8 cellular contexts compared by ENCODE assay signal in the genomic region with DNA sequence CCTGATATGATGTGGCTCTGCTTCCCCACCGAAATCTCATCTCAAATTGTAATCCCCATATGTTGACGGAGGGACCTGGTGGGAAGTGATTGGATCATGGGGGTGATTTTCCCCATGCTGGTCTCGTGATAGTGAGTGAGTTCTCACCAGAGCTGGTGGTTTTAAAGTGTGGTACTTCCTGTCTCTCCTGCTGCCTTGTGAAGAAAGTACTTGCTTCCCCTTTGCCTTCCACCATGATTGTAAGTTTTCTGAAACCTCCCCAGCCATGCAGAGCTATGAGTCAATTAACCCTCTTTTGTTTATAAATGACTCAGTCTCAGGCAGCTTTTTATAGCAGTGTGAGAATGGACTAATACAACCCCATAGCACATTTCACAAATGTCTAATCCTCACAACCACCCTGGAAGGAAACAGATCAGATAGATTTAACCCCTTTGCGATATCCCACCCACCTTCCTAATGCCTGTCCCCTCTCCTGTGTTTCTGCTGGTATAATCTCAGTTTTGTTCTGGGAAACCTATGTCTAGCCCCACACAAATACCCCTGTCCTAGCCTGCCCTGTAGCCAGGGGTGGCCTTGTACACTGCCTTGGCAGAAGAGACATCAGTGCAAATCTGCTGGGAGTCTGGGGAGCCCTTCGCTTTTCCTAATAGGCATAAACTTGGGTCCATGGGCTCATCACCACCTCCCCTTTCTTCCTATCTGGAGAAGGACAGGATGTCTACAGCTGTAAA.
DNase-seq lines count a peak whose midpoint lies in the region; ATAC-seq and TF ChIP-seq lines count a peak whose summit lies in the region.

No MANE protein-coding gene starts in this region.

- H3K27ac ChIP-seq in SK-N-SH (ENCODE audit: low read depth in 2 of 2, low read length in 1 of 2) = peak overlapping the region in 1 of 2 experiments; percentile 94; a peak in 2 of 4 replicates
- H3K27ac ChIP-seq in uterus = peak overlapping the region; percentile 83 to 86
- no peak overlapping the region for H3K27ac ChIP-seq in gastrocnemius medialis

- no peaks in the 10 kb centered on the region for H3K36me3 ChIP-seq in SK-N-SH (replicated peaks in 1 of 2; ENCODE audit: control insufficient read depth in 1 of 2, insufficient read depth in 2 of 2, low read length in 1 of 2)
- no peaks in the 10 kb centered on the region for H3K36me3 ChIP-seq in uterus
- no peaks in the 10 kb centered on the region for H3K36me3 ChIP-seq in gastrocnemius medialis

- in situ Hi-C loops in ACHN (cut with HindIII; ENCODE audit: low pct_ligation_motif_present, low pct_unique_long_range_greater_than_20kb, low sequenced_read_pairs) (no loop called here), gastrocnemius medialis (cut with MboI; ENCODE audit: low sequenced_read_pairs in 4 of 4) (loop anchor here in 1 of 4 donors (25.0 kb wide), 1 partner anchor 388 kb away; no protein-coding TSS in a partner anchor)

- TF ChIP-seq CTCF in SK-N-SH (IDR thresholded peaks at IDR 0.05) (no peak), foreskin fibroblast (IDR thresholded peaks at IDR 0.05; ENCODE audit: low read depth, low read length) (no peak), uterus (IDR thresholded peaks at IDR 0.05) (no peak), gastrocnemius medialis (IDR thresholded peaks at IDR 0.05 in 4 of 5, conservative IDR thresholded peaks at IDR 0.05 in 1 of 5) (no peak)

- H3K9me2 ChIP-seq in SK-N-SH = no peaks in the 10 kb centered on the region

- peak overlapping the region; percentile 69 for H3K9ac ChIP-seq in SK-N-SH

- TF ChIP-seq EP300 in SK-N-SH (IDR thresholded peaks at IDR 0.05; ENCODE audit: borderline replicate concordance in 1 of 2, low read depth in 1 of 2, low read length in 1 of 2) = no peak

- 65% methylated on average over 4 of the region's 5 CpGs for whole genome bisulfite sequencing in SK-N-SH (ENCODE audit: low lambda C conversion rate)

- no peaks in the 10 kb centered on the region for H3K79me2 ChIP-seq in SK-N-SH (ENCODE audit: insufficient read depth)

- TF ChIP-seq POLR2A in uterus (IDR thresholded peaks at IDR 0.05) (no peak), gastrocnemius medialis (IDR thresholded peaks at IDR 0.05) (no peak)

- POLR2A ChIA-PET in SK-N-SH (lab: Yijun Ruan, JAX) = no interaction called here

- CTCF ChIA-PET in SK-N-SH (lab: Yijun Ruan, JAX) = interaction anchor here (0.5 to 4.3 kb wide), 2 partner anchors 13 to 23 kb away, joined by 3 to 28 read pairs; no protein-coding TSS in a partner anchor

- H3K4me1 ChIP-seq in SK-N-SH (ENCODE audit: control insufficient read depth in 1 of 2, insufficient read depth in 2 of 2, low read depth in 1 of 2, low read length in 1 of 2) (peaks cover 3 to 16% of the 10 kb centered on the region in 2 experiments; a peak in 3 of 4 replicates), uterus (peaks cover 20 to 25% of the 10 kb centered on the region in 2 donors), gastrocnemius medialis (peaks cover under 1 to 5% of the 10 kb centered on the region in 2 donors)

- H3K9me3 ChIP-seq in SK-N-SH = no peaks in the 10 kb centered on the region
- H3K9me3 ChIP-seq in uterus = no peaks in the 10 kb centered on the region
- no peaks in the 10 kb centered on the region for H3K9me3 ChIP-seq in gastrocnemius medialis

- no peak for TF ChIP-seq RAD21 in SK-N-SH (IDR thresholded peaks at IDR 0.05; ENCODE audit: low read length)

- peak overlapping the region; percentile 96 for H2AFZ ChIP-seq in SK-N-SH (ENCODE audit: low read depth)

- peak; percentile 92 for ATAC-seq in GM18909 (IDR thresholded peaks at IDR 0.05; ENCODE audit: poor library complexity, unreplicated experiment)
- ATAC-seq in HG03097 (IDR thresholded peaks at IDR 0.05; ENCODE audit: low FRiP score, unreplicated experiment) = peak; percentile 88
- no peak for ATAC-seq in gastrocnemius medialis

- no peaks in the 10 kb centered on the region for H3K27me3 ChIP-seq in SK-N-SH (ENCODE audit: insufficient read depth)
- no peaks in the 10 kb centered on the region for H3K27me3 ChIP-seq in uterus
- peaks cover 0 to 2% (median 0%) of the 10 kb centered on the region in 3 donors for H3K27me3 ChIP-seq in gastrocnemius medialis

- peak overlapping the region; percentile 55; the same call in 1 of the 2 replicates for H3K4me2 ChIP-seq in SK-N-SH

- intact Hi-C loops in uterus (cut with DNase I; ENCODE audit: low total_unique reads) = no loop called here
- intact Hi-C loops in gastrocnemius medialis (cut with DNase I; ENCODE audit: low total_unique reads) = no loop called here

- H3K4me3 ChIP-seq in SK-N-SH (ENCODE audit: low read depth in 2 of 2, low read length in 1 of 2) (no peak overlapping the region), foreskin fibroblast (ENCODE audit: low read depth in 1 of 2, low read length in 2 of 2) (no peak overlapping the region), uterus (no peak overlapping the region), gastrocnemius medialis (no peak overlapping the region)

- DNase-seq in ACHN (peak; percentile 43), SK-N-SH (no peak), foreskin fibroblast (peak; percentile 76 to 84), uterus (no peak), activated gamma-delta T cell treated with Interleukin-2 at 50 U/mL for 16 hours (no peak), gastrocnemius medialis (no peak)

- no peaks in the 10 kb centered on the region for H3F3A ChIP-seq in SK-N-SH (replicated peaks; ENCODE audit: insufficient read depth)

- H4K20me1 ChIP-seq in SK-N-SH (ENCODE audit: insufficient read depth) = no peaks in the 10 kb centered on the region

TF ChIP-seq in SK-N-SH, 30 proteins besides CTCF, POLR2A, EP300 and RAD21:
- no peak for TF ChIP-seq TCF12 (IDR thresholded peaks at IDR 0.05)
- TF ChIP-seq YY1 (IDR thresholded peaks at IDR 0.05; ENCODE audit: low read depth) = 0 out of 2 replicates have a peak, but pooled peaks have one; percentile 37
- TF ChIP-seq MAX (IDR thresholded peaks at IDR 0.05; ENCODE audit: low read depth) = no peak
- TF ChIP-seq, protein P1, sequence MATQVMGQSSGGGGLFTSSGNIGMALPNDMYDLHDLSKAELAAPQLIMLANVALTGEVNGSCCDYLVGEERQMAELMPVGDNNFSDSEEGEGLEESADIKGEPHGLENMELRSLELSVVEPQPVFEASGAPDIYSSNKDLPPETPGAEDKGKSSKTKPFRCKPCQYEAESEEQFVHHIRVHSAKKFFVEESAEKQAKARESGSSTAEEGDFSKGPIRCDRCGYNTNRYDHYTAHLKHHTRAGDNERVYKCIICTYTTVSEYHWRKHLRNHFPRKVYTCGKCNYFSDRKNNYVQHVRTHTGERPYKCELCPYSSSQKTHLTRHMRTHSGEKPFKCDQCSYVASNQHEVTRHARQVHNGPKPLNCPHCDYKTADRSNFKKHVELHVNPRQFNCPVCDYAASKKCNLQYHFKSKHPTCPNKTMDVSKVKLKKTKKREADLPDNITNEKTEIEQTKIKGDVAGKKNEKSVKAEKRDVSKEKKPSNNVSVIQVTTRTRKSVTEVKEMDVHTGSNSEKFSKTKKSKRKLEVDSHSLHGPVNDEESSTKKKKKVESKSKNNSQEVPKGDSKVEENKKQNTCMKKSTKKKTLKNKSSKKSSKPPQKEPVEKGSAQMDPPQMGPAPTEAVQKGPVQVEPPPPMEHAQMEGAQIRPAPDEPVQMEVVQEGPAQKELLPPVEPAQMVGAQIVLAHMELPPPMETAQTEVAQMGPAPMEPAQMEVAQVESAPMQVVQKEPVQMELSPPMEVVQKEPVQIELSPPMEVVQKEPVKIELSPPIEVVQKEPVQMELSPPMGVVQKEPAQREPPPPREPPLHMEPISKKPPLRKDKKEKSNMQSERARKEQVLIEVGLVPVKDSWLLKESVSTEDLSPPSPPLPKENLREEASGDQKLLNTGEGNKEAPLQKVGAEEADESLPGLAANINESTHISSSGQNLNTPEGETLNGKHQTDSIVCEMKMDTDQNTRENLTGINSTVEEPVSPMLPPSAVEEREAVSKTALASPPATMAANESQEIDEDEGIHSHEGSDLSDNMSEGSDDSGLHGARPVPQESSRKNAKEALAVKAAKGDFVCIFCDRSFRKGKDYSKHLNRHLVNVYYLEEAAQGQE (IDR thresholded peaks at IDR 0.05; ENCODE audit: low read depth, low read length) = no peak
- 0 out of 2 replicates have a peak, but pooled peaks have one; percentile 21 for TF ChIP-seq TAF1 (IDR thresholded peaks at IDR 0.05; ENCODE audit: borderline replicate concordance, low read depth, low read length)
- TF ChIP-seq, protein P2, sequence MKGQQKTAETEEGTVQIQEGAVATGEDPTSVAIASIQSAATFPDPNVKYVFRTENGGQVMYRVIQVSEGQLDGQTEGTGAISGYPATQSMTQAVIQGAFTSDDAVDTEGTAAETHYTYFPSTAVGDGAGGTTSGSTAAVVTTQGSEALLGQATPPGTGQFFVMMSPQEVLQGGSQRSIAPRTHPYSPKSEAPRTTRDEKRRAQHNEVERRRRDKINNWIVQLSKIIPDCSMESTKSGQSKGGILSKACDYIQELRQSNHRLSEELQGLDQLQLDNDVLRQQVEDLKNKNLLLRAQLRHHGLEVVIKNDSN (IDR thresholded peaks at IDR 0.05; ENCODE audit: borderline replicate concordance, low read depth) = no peak
- TF ChIP-seq JUND (IDR thresholded peaks at IDR 0.05) = peak; percentile 20; the same call in 1 of the 2 replicates
- TF ChIP-seq FOSL2 (IDR thresholded peaks at IDR 0.05; ENCODE audit: borderline replicate concordance, low read depth) = peak; percentile 53; the same call in 1 of the 2 replicates
TF ChIP-seq in SK-N-SH: peak in this region for 4.

Comparison
In these comparisons a context has a peak if more than half of its experiments do, and no peak if none do; other contexts are left out.
1. DNase-seq: peak in ACHN (single experiment) and foreskin fibroblast (2 of 2); none in SK-N-SH (single experiment), uterus (0 of 2), activated gamma-delta T cell treated with Interleukin-2 at 50 U/mL for 16 hours (single experiment) and gastrocnemius medialis (0 of 2).
2. ATAC-seq: peak in GM18909 (single experiment) and HG03097 (single experiment); none in gastrocnemius medialis (0 of 2).
3. H3K27ac ChIP-seq: peak in uterus (2 of 2); none in gastrocnemius medialis (0 of 4).